Comparison of ENCODE assay signal across 19 cellular contexts in genomic region chr9:79685576-79685975, GRCh38.
DNase-seq lines count a peak whose midpoint lies in the region; ATAC-seq, FAIRE-seq and TF ChIP-seq lines count a peak whose summit lies in the region.
"Had no signal": no experiment of that assay in that cellular context is flagged by ENCODE, and none has a peak within 500 bp of the region (broad histone marks: within the 10 kb centered on the region; RNA-seq: fewer than 3 reads in every experiment).

No MANE protein-coding gene starts in this region.

- H3K4me3 ChIP-seq in brain microvascular endothelial cell (ENCODE audit: low read depth, low read length) = no peak overlapping the region
- H3K4me3 ChIP-seq: suprapubic skin had no signal

- no peak for ATAC-seq in HG03571 (IDR thresholded peaks at IDR 0.05; ENCODE audit: unreplicated experiment)
- ATAC-seq: CD8-positive, alpha-beta T cell had no signal

- peak overlapping the region; percentile 85 for H3K27ac ChIP-seq in brain microvascular endothelial cell
- H3K27ac ChIP-seq: epithelial cell of prostate, RWPE1, suprapubic skin had no signal

- TF ChIP-seq POLR2A in H54 (IDR thresholded peaks at IDR 0.05; ENCODE audit: low read depth, low read length) = no peak

- H3K4me1 Mint-ChIP-seq in immature natural killer cell = peaks cover 59 to 77% of the 10 kb centered on the region in 2 donors
- peaks cover 8% of the 10 kb centered on the region for H3K4me1 Mint-ChIP-seq in glutamatergic neuron (ENCODE audit: low read depth, unreplicated experiment)

- H3K36me3 ChIP-seq in brain microvascular endothelial cell (replicated peaks) = no peaks in the 10 kb centered on the region
- H3K36me3 ChIP-seq: suprapubic skin had no signal

- in situ Hi-C loops in brain microvascular endothelial cell (cut with HindIII; ENCODE audit: low pct_ligation_motif_present, low sequenced_read_pairs) = no loop called here

- H3K27ac Mint-ChIP-seq in immature natural killer cell (peak overlapping the region in 4 of 6 donors; percentile 26 to 81 (median 44)), glutamatergic neuron (ENCODE audit: unreplicated experiment) (no peak overlapping the region)
- H3K27ac Mint-ChIP-seq: CD8-positive, alpha-beta T cell; dendritic cell treated with granulocyte-macrophage colony-stimulating factor and Interleukin-4, amounts not matched to agents 40 ng/mL and 50 ng/mL, for 4 days had no signal

- FAIRE-seq in H54 (lab: Jason Lieb, UNC) = peak; percentile 84
- FAIRE-seq: kidney had no signal

- H3K36me3 Mint-ChIP-seq in immature natural killer cell = no peaks in the 10 kb centered on the region
- no peaks in the 10 kb centered on the region for H3K36me3 Mint-ChIP-seq in glutamatergic neuron (ENCODE audit: unreplicated experiment)

- no peaks in the 10 kb centered on the region for H3K27me3 ChIP-seq in brain microvascular endothelial cell (replicated peaks)
- H3K27me3 ChIP-seq: suprapubic skin had no signal

- H3K4me3 Mint-ChIP-seq in immature natural killer cell = no peak overlapping the region
- H3K4me3 Mint-ChIP-seq in glutamatergic neuron (ENCODE audit: unreplicated experiment) = no peak overlapping the region
- H3K4me3 Mint-ChIP-seq: CD8-positive, alpha-beta T cell; dendritic cell treated with granulocyte-macrophage colony-stimulating factor and Interleukin-4, amounts not matched to agents 40 ng/mL and 50 ng/mL, for 4 days had no signal

- TF ChIP-seq CTCF in brain microvascular endothelial cell (IDR thresholded peaks at IDR 0.05; ENCODE audit: low read depth, low read length, missing control alignments) (no peak), glutamatergic neuron (IDR thresholded peaks at IDR 0.05; ENCODE audit: partially characterized antibody, unreplicated experiment) (no peak)

- H3K27me3 Mint-ChIP-seq in immature natural killer cell (ENCODE audit: low read depth in 3 of 3) (peaks cover 0 to 6% (median 5%) of the 10 kb centered on the region in 3 donors), glutamatergic neuron (ENCODE audit: unreplicated experiment) (peaks cover 2% of the 10 kb centered on the region)
- H3K27me3 Mint-ChIP-seq: dendritic cell treated with granulocyte-macrophage colony-stimulating factor and Interleukin-4, amounts not matched to agents 40 ng/mL and 50 ng/mL, for 4 days had no signal

- DNase-seq in A172 (ENCODE audit: low spot score) (peak; percentile 28), H54 (ENCODE audit: insufficient read length, low spot score) (no peak), brain microvascular endothelial cell (peak; percentile 49), immature natural killer cell (no peak), kidney tubule cell (ENCODE audit: low spot score) (no peak), glutamatergic neuron (no peak), cerebellar nuclear complex (lab: John Stamatoyannopoulos, UW) (no peak)
- DNase-seq: 8988T; activated CD4-positive, alpha-beta T cell treated with anti-CD3 and anti-CD28 coated beads, Interleukin-2, amount 50 U/mL, for 1 hour; activated gamma-delta T cell treated with Interleukin-2 at 50 U/mL for 16 hours; CD8-positive, alpha-beta T cell; DND-41; kidney; NCI-H2081 had no signal

- H3K9me3 Mint-ChIP-seq in immature natural killer cell = no peaks in the 10 kb centered on the region
- H3K9me3 Mint-ChIP-seq in glutamatergic neuron (ENCODE audit: unreplicated experiment) = peaks cover 1% of the 10 kb centered on the region
- H3K9me3 Mint-ChIP-seq: CD8-positive, alpha-beta T cell; dendritic cell treated with granulocyte-macrophage colony-stimulating factor and Interleukin-4, amounts not matched to agents 40 ng/mL and 50 ng/mL, for 4 days had no signal

Comparison
In these comparisons a context has a peak if more than half of its experiments do, and no peak if none do; other contexts are left out.
1. DNase-seq: peak in A172 (single experiment) and brain microvascular endothelial cell (single experiment); none in H54 (single experiment), immature natural killer cell (0 of 3), kidney tubule cell (single experiment), glutamatergic neuron (single experiment) and cerebellar nuclear complex (0 of 2).